In the genomic region with DNA sequence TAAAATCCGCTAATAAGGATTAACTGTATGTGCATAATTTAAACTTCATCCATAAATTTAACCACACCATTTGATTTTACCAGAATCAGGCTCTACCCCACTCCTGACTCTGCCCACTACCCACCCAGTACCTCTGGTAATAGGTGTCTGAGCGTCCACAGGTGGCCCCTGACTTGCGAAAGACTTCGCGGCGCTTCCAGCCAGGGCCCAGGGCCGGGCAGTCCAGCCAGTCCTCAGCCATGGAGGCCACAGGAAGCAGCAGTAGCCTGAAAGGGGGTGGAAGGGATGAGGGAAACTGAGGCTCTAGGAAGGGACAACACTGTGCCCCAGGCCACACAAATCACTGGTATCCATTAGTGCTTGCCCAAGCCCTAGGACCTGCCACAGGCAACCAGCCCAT, we compare ENCODE assay signal across 9 cellular contexts. TPM values are rescaled to one million over a fixed set of nuclear protein-coding genes. Genes with fewer than 3 reads are reported as not detected.
DNase-seq lines count a peak whose midpoint lies in the region; ATAC-seq and TF ChIP-seq lines count a peak whose summit lies in the region.
"Had no signal": no experiment of that assay in that cellular context is flagged by ENCODE, and none has a peak within 500 bp of the region (broad histone marks: within the 10 kb centered on the region; RNA-seq: fewer than 3 reads in every experiment).

No MANE protein-coding gene starts in this region.

- no peak for TF ChIP-seq CTCF in BE2C (IDR thresholded peaks at IDR 0.05; ENCODE audit: low read depth, low read length)

- peak overlapping the region; percentile 92 for H3K27ac Mint-ChIP-seq in activated T-cell treated with anti-CD3 and anti-CD28 coated beads, Interleukin-2, amount 50 U/mL, for 72 hours
- H3K27ac Mint-ChIP-seq in activated T-helper 1 cell treated with anti-CD3 and anti-CD28 coated beads, Interleukin-12 subunit alpha, Interleukin-12 subunit beta, Interleukin-2, Interleukin-4 antibody, amounts not matched to agents 30 ng/mL and 10 ng/mL and 1 ng/mL, durations not matched to agents 14 hours and 24 hours and 36 hours, result peak overlapping the region; percentile 87

- no peaks in the 10 kb centered on the region for H3K27me3 ChIP-seq in iPS-20b (ENCODE audit: insufficient read depth, low read length)
- H3K27me3 ChIP-seq in stomach smooth muscle (ENCODE audit: control insufficient read depth in 1 of 2, insufficient read depth in 2 of 2, low read length in 2 of 2), result no peaks in the 10 kb centered on the region
- H3K27me3 ChIP-seq in BE2C, result no peaks in the 10 kb centered on the region

- H3K36me3 ChIP-seq in iPS-20b (ENCODE audit: insufficient read depth, low read depth, low read length) (peaks cover 70% of the 10 kb centered on the region), stomach smooth muscle (ENCODE audit: control insufficient read depth in 2 of 2, insufficient read depth in 2 of 2, low read length in 2 of 2) (peaks cover 39 to 46% of the 10 kb centered on the region in 2 donors), BE2C (peaks cover 10% of the 10 kb centered on the region)

- H3K4me3 ChIP-seq in iPS-20b (ENCODE audit: low read length) (peak overlapping the region; percentile 100; the same call in 1 of the 2 replicates), stomach smooth muscle (ENCODE audit: low read length in 2 of 2) (peak overlapping the region; percentile 80 to 100), BE2C (ENCODE audit: low read depth, low read length) (no peak overlapping the region)

- intact Hi-C loops in activated T-helper 1 cell treated with anti-CD3 and anti-CD28 coated beads, Interleukin-12 subunit alpha, Interleukin-12 subunit beta, Interleukin-2, Interleukin-4 antibody, amounts not matched to agents 30 ng/mL and 10 ng/mL and 1 ng/mL, durations not matched to agents 14 hours and 24 hours and 36 hours (cut with micrococcal nuclease), result loop anchor here (1.0 to 10.0 kb wide), 8 partner anchors 9 to 1335 kb away; partner anchors contain the start of genes ACAA2, ELAC1, ME2 and RPL17

- H3K4me1 Mint-ChIP-seq in activated T-cell treated with anti-CD3 and anti-CD28 coated beads, Interleukin-2, amount 50 U/mL, for 72 hours (ENCODE audit: low read depth), result peaks cover 42% of the 10 kb centered on the region
- peaks cover 33% of the 10 kb centered on the region for H3K4me1 Mint-ChIP-seq in activated T-helper 1 cell treated with anti-CD3 and anti-CD28 coated beads, Interleukin-12 subunit alpha, Interleukin-12 subunit beta, Interleukin-2, Interleukin-4 antibody, amounts not matched to agents 30 ng/mL and 10 ng/mL and 1 ng/mL, durations not matched to agents 14 hours and 24 hours and 36 hours (ENCODE audit: low read depth)

- H3K27me3 Mint-ChIP-seq in activated T-cell treated with anti-CD3 and anti-CD28 coated beads, Interleukin-2, amount 50 U/mL, for 72 hours (ENCODE audit: low read depth), result no peaks in the 10 kb centered on the region
- H3K27me3 Mint-ChIP-seq in activated T-helper 1 cell treated with anti-CD3 and anti-CD28 coated beads, Interleukin-12 subunit alpha, Interleukin-12 subunit beta, Interleukin-2, Interleukin-4 antibody, amounts not matched to agents 30 ng/mL and 10 ng/mL and 1 ng/mL, durations not matched to agents 14 hours and 24 hours and 36 hours (ENCODE audit: insufficient read depth), result no peaks in the 10 kb centered on the region

- H3K9me3 ChIP-seq in iPS-20b (ENCODE audit: insufficient read depth, low read depth, low read length), result no peaks in the 10 kb centered on the region
- H3K9me3 ChIP-seq in stomach smooth muscle (ENCODE audit: control insufficient read depth in 2 of 2, low read length in 2 of 2), result no peaks in the 10 kb centered on the region
- H3K9me3 ChIP-seq in BE2C, result no peaks in the 10 kb centered on the region

- no peak overlapping the region for H3K27ac ChIP-seq in iPS-20b (ENCODE audit: low read length)
- H3K27ac ChIP-seq in stomach smooth muscle (ENCODE audit: low read length), result no peak overlapping the region

- H3K4me1 ChIP-seq in iPS-20b (ENCODE audit: insufficient read depth, low read length), result peaks cover 7% of the 10 kb centered on the region
- peaks cover 24% of the 10 kb centered on the region for H3K4me1 ChIP-seq in stomach smooth muscle (ENCODE audit: control insufficient read depth, insufficient read depth, low read length)
- no peaks in the 10 kb centered on the region for H3K4me1 ChIP-seq in BE2C

- H3K4me3 Mint-ChIP-seq in activated T-cell treated with anti-CD3 and anti-CD28 coated beads, Interleukin-2, amount 50 U/mL, for 72 hours, result peak overlapping the region; percentile 91 to 96
- H3K4me3 Mint-ChIP-seq in activated T-helper 1 cell treated with anti-CD3 and anti-CD28 coated beads, Interleukin-12 subunit alpha, Interleukin-12 subunit beta, Interleukin-2, Interleukin-4 antibody, amounts not matched to agents 30 ng/mL and 10 ng/mL and 1 ng/mL, durations not matched to agents 14 hours and 24 hours and 36 hours, result peak overlapping the region; percentile 91

- no peak overlapping the region for H3K9ac ChIP-seq in iPS-20b (ENCODE audit: low read depth, low read length)
- peak overlapping the region in 1 of 2 donors; percentile 95 for H3K9ac ChIP-seq in stomach smooth muscle (ENCODE audit: low read length in 2 of 2)

- H3K9me3 Mint-ChIP-seq in activated T-cell treated with anti-CD3 and anti-CD28 coated beads, Interleukin-2, amount 50 U/mL, for 72 hours, result no peaks in the 10 kb centered on the region
- H3K9me3 Mint-ChIP-seq in activated T-helper 1 cell treated with anti-CD3 and anti-CD28 coated beads, Interleukin-12 subunit alpha, Interleukin-12 subunit beta, Interleukin-2, Interleukin-4 antibody, amounts not matched to agents 30 ng/mL and 10 ng/mL and 1 ng/mL, durations not matched to agents 14 hours and 24 hours and 36 hours, result no peaks in the 10 kb centered on the region

- H3K36me3 Mint-ChIP-seq in activated T-cell treated with anti-CD3 and anti-CD28 coated beads, Interleukin-2, amount 50 U/mL, for 72 hours (ENCODE audit: insufficient read depth in 2 of 2), result peaks cover 32 to 38% of the 10 kb centered on the region in 2 donors
- peaks cover 62% of the 10 kb centered on the region for H3K36me3 Mint-ChIP-seq in activated T-helper 1 cell treated with anti-CD3 and anti-CD28 coated beads, Interleukin-12 subunit alpha, Interleukin-12 subunit beta, Interleukin-2, Interleukin-4 antibody, amounts not matched to agents 30 ng/mL and 10 ng/mL and 1 ng/mL, durations not matched to agents 14 hours and 24 hours and 36 hours (ENCODE audit: low read depth)

- DNase-seq in activated T-cell treated with anti-CD3 and anti-CD28 coated beads, Interleukin-2, amount 50 U/mL, for 72 hours, result no peak
- no peak for DNase-seq in activated T-cell treated with anti-CD3 and anti-CD28 coated beads for 4 hours
- DNase-seq in activated T-helper 1 cell treated with anti-CD3 and anti-CD28 coated beads, Interleukin-12 subunit alpha, Interleukin-12 subunit beta, Interleukin-2, Interleukin-4 antibody, amounts not matched to agents 30 ng/mL and 10 ng/mL and 1 ng/mL, durations not matched to agents 14 hours and 24 hours and 36 hours (ENCODE audit: low spot score), result no peak
- DNase-seq in BE2C, result no peak
- no peak for DNase-seq in stimulated activated CD8-positive, alpha-beta memory T cell treated with anti-CD3 and anti-CD28 coated beads, Interleukin-4, amount 100 ng/mL, for 48 hours
- DNase-seq: NCI-H1105 had no signal

- ATAC-seq in activated T-cell treated with anti-CD3 and anti-CD28 coated beads, Interleukin-2, amount 50 U/mL, for 72 hours (replicated peaks in 1 of 2), result no peak
- no peak for ATAC-seq in GM19455 (IDR thresholded peaks at IDR 0.05; ENCODE audit: unreplicated experiment)

RNA-seq across cellular contexts. Expression of gene MBD1, which starts 1.6 kb away (rescaled TPM):
- 10 to 100 TPM; 88.5 to 94.9 TPM for total RNA-seq in activated T-cell treated with anti-CD3 and anti-CD28 coated beads, Interleukin-2, amount 50 U/mL, for 72 hours
- 94.8 and 95.2 TPM in 2 replicates for total RNA-seq in activated T-helper 1 cell treated with anti-CD3 and anti-CD28 coated beads, Interleukin-12 subunit alpha, Interleukin-12 subunit beta, Interleukin-2, Interleukin-4 antibody, amounts not matched to agents 30 ng/mL and 10 ng/mL and 1 ng/mL, durations not matched to agents 14 hours and 24 hours and 36 hours
- polyA plus RNA-seq in BE2C (2012; ENCODE audit: insufficient read depth, insufficient read length, low read depth), result 82.9 TPM

RNA-seq across cellular contexts. Expression of gene CXXC1, which starts 7.7 kb away (rescaled TPM):
- total RNA-seq in activated T-cell treated with anti-CD3 and anti-CD28 coated beads, Interleukin-2, amount 50 U/mL, for 72 hours, result 100 to 1,000 TPM in 1 of 2 donors, 10 to 100 TPM in 1; 92.5 to 103 TPM
- total RNA-seq in activated T-helper 1 cell treated with anti-CD3 and anti-CD28 coated beads, Interleukin-12 subunit alpha, Interleukin-12 subunit beta, Interleukin-2, Interleukin-4 antibody, amounts not matched to agents 30 ng/mL and 10 ng/mL and 1 ng/mL, durations not matched to agents 14 hours and 24 hours and 36 hours, result 114 and 117 TPM in 2 replicates
- polyA plus RNA-seq in BE2C (2012; ENCODE audit: insufficient read depth, insufficient read length, low read depth), result 138 TPM

RNA-seq across cellular contexts. Expression of gene CFAP53, which starts 13.5 kb away (rescaled TPM):
- 1 to 10 TPM in 1 of 2 donors, under 1 TPM in 1; 0.97 to 1.6 TPM for total RNA-seq in activated T-cell treated with anti-CD3 and anti-CD28 coated beads, Interleukin-2, amount 50 U/mL, for 72 hours
- total RNA-seq in activated T-helper 1 cell treated with anti-CD3 and anti-CD28 coated beads, Interleukin-12 subunit alpha, Interleukin-12 subunit beta, Interleukin-2, Interleukin-4 antibody, amounts not matched to agents 30 ng/mL and 10 ng/mL and 1 ng/mL, durations not matched to agents 14 hours and 24 hours and 36 hours, result 0.31 and 0.34 TPM in 2 replicates
- polyA plus RNA-seq in BE2C (2012; ENCODE audit: insufficient read depth, insufficient read length, low read depth), result 0.86 TPM
